17 cellular contexts compared by ENCODE assay signal in genomic region chr3:15809313-15809712, GRCh38.
"Had no signal": no experiment of that assay in that cellular context is flagged by ENCODE, and none has a peak within 500 bp of the region (broad histone marks: within the 10 kb centered on the region; RNA-seq: fewer than 3 reads in every experiment).

No MANE protein-coding gene starts in this region.

- H3K36me3 ChIP-seq: gastroesophageal sphincter, right atrium auricular region had no signal

- H3K27ac Mint-ChIP-seq: activated CD8-positive, alpha-beta T cell treated with anti-CD3 and anti-CD28 coated beads for 36 hours; activated naive CD8-positive, alpha-beta T cell treated with anti-CD3 and anti-CD28 coated beads, Interleukin-2, amount 10 ng/mL, durations not matched to agents 7 days and 5 days; T-helper 1 cell treated with Interleukin-12 subunit alpha and Interleukin-12 subunit beta and Interleukin-4 antibody, amounts not matched to agents 30 μg/mL and 1 μg/mL, for 36 hours had no signal

- H3K9me3 Mint-ChIP-seq: activated CD8-positive, alpha-beta T cell treated with anti-CD3 and anti-CD28 coated beads for 36 hours; activated naive CD8-positive, alpha-beta T cell treated with anti-CD3 and anti-CD28 coated beads, Interleukin-2, amount 10 ng/mL, durations not matched to agents 7 days and 5 days; effector memory CD8-positive, alpha-beta T cell; naive thymus-derived CD8-positive, alpha-beta T cell; T-helper 1 cell treated with Interleukin-12 subunit alpha and Interleukin-12 subunit beta and Interleukin-4 antibody, amounts not matched to agents 30 μg/mL and 1 μg/mL, for 36 hours had no signal

- H3K27ac ChIP-seq: epithelial cell of prostate, gastroesophageal sphincter, right atrium auricular region had no signal

- H3K4me3 ChIP-seq: gastroesophageal sphincter, right atrium auricular region had no signal

- H3K4me3 Mint-ChIP-seq: activated CD8-positive, alpha-beta T cell treated with anti-CD3 and anti-CD28 coated beads for 36 hours; activated naive CD8-positive, alpha-beta T cell treated with anti-CD3 and anti-CD28 coated beads, Interleukin-2, amount 10 ng/mL, durations not matched to agents 7 days and 5 days; effector memory CD8-positive, alpha-beta T cell; naive thymus-derived CD8-positive, alpha-beta T cell; T-helper 1 cell treated with Interleukin-12 subunit alpha and Interleukin-12 subunit beta and Interleukin-4 antibody, amounts not matched to agents 30 μg/mL and 1 μg/mL, for 36 hours had no signal

- ATAC-seq: activated CD8-positive, alpha-beta T cell treated with anti-CD3 and anti-CD28 coated beads for 36 hours; effector memory CD8-positive, alpha-beta T cell; gastroesophageal sphincter; naive thymus-derived CD8-positive, alpha-beta T cell had no signal

- H3K27me3 Mint-ChIP-seq: activated CD8-positive, alpha-beta T cell treated with anti-CD3 and anti-CD28 coated beads for 36 hours; activated naive CD8-positive, alpha-beta T cell treated with anti-CD3 and anti-CD28 coated beads, Interleukin-2, amount 10 ng/mL, durations not matched to agents 7 days and 5 days; effector memory CD8-positive, alpha-beta T cell; naive thymus-derived CD8-positive, alpha-beta T cell had no signal

- DNase-seq: activated CD4-positive, alpha-beta T cell treated with anti-CD3 and anti-CD28 coated beads for 4 hours; activated CD8-positive, alpha-beta T cell treated with anti-CD3 and anti-CD28 coated beads for 36 hours; activated naive CD4-positive, alpha-beta T cell; activated naive CD8-positive, alpha-beta T cell treated with anti-CD3 and anti-CD28 coated beads, Interleukin-2, amount 10 ng/mL, durations not matched to agents 7 days and 5 days; anterior cingulate cortex; cerebellar nuclear complex; effector memory CD8-positive, alpha-beta T cell; islet precursor cell; naive thymus-derived CD8-positive, alpha-beta T cell; stimulated activated CD4-positive, alpha-beta T cell treated with anti-CD3 and anti-CD28 coated beads, Interleukin-4, amount 100 ng/mL, for 1 hour; stimulated activated naive CD4-positive, alpha-beta T cell; substantia nigra; trophoblast cell had no signal

- H3K27me3 ChIP-seq: gastroesophageal sphincter, right atrium auricular region had no signal

- H3K9me3 ChIP-seq: gastroesophageal sphincter, right atrium auricular region had no signal
